Comparison of ENCODE assay signal across 11 cellular contexts in genomic region chr7:143487566-143487965, GRCh38. TPM values are rescaled to one million over a fixed set of nuclear protein-coding genes. Genes with fewer than 3 reads are reported as not detected.
A peak's percentile ranks its signal among the peaks of the same experiment; 100 is the strongest.
DNase-seq lines count a peak whose midpoint lies in the region; ATAC-seq, FAIRE-seq and TF ChIP-seq lines count a peak whose summit lies in the region.
"Had no signal": no experiment of that assay in that cellular context is flagged by ENCODE, and none has a peak within 500 bp of the region (broad histone marks: within the 10 kb centered on the region; RNA-seq: fewer than 3 reads in every experiment).

No MANE protein-coding gene starts in this region.

- no peaks in the 10 kb centered on the region for H3K9me3 Mint-ChIP-seq in naive thymus-derived CD4-positive, alpha-beta T cell

- H3K4me3 ChIP-seq in endothelial cell of umbilical vein (replicated peaks in 1 of 3; ENCODE audit: insufficient read depth in 1 of 3, low read depth in 1 of 3, low read length in 3 of 3) (no peak overlapping the region), neuronal stem cell (ENCODE audit: low read length in 2 of 2) (no peak overlapping the region), BE2C (ENCODE audit: low read depth, low read length) (no peak overlapping the region)
- no peak overlapping the region for H3K4me3 ChIP-seq in naive thymus-derived CD4-positive, alpha-beta T cell (ENCODE audit: low read length)

- H4K91ac ChIP-seq in neuronal stem cell (ENCODE audit: low read depth, low read length, poor library complexity), result no peak overlapping the region

- TF ChIP-seq CTCF in endothelial cell of umbilical vein (IDR thresholded peaks at IDR 0.05; ENCODE audit: extremely low read depth in 1 of 2, insufficient read depth in 1 of 2, low read depth in 1 of 2, low read length in 2 of 2), result no peak
- no peak for TF ChIP-seq CTCF in BE2C (IDR thresholded peaks at IDR 0.05; ENCODE audit: low read depth, low read length)

- H3K36me3 ChIP-seq in endothelial cell of umbilical vein (ENCODE audit: control insufficient read depth in 2 of 2, extremely low read depth in 1 of 2, insufficient read depth in 2 of 2, low read length in 2 of 2) (no peaks in the 10 kb centered on the region), neuronal stem cell (replicated peaks in 1 of 2; ENCODE audit: control insufficient read depth in 2 of 2, insufficient read depth in 2 of 2, low read length in 2 of 2) (no peaks in the 10 kb centered on the region), BE2C (no peaks in the 10 kb centered on the region)
- H3K36me3 ChIP-seq in naive thymus-derived CD4-positive, alpha-beta T cell (ENCODE audit: control insufficient read depth in 2 of 3, insufficient read depth in 3 of 3, low read length in 3 of 3), result peaks cover 0 to 12% (median 0%) of the 10 kb centered on the region in 3 experiments

- intact Hi-C loops in endothelial cell of umbilical vein (cut with micrococcal nuclease), result no loop called here
- intact Hi-C loops in naive thymus-derived CD4-positive, alpha-beta T cell (cut with micrococcal nuclease), result no loop called here

- no peak for ATAC-seq in naive thymus-derived CD4-positive, alpha-beta T cell

- POLR2A ChIA-PET in endothelial cell of umbilical vein (lab: Charles Lee), result no interaction called here
- POLR2A ChIA-PET in naive thymus-derived CD4-positive, alpha-beta T cell (lab: Charles Lee), result no interaction called here

- peaks cover 0 to 61% (median 40%) of the 10 kb centered on the region in 5 donors for H3K36me3 Mint-ChIP-seq in naive thymus-derived CD4-positive, alpha-beta T cell
- H3K36me3 Mint-ChIP-seq: IgD-negative memory B cell had no signal

- H2BK12ac ChIP-seq in neuronal stem cell (ENCODE audit: low read length), result no peak overlapping the region

- CTCF ChIA-PET in endothelial cell of umbilical vein (lab: Charles Lee), result interaction anchor here (1.2 kb wide), 2 partner anchors 13 to 24 kb away, joined by 3 to 4 read pairs; no protein-coding TSS in a partner anchor
- CTCF ChIA-PET in naive thymus-derived CD4-positive, alpha-beta T cell (lab: Charles Lee), result no interaction called here

- no peak overlapping the region for H3K4ac ChIP-seq in neuronal stem cell (ENCODE audit: low read length)

- no peak overlapping the region for H3K27ac Mint-ChIP-seq in naive thymus-derived CD4-positive, alpha-beta T cell

- no peaks in the 10 kb centered on the region for H3K79me2 ChIP-seq in endothelial cell of umbilical vein (ENCODE audit: control insufficient read depth, insufficient read depth, low read length)

- H3K4me2 ChIP-seq in endothelial cell of umbilical vein (ENCODE audit: insufficient read depth, low read length) (no peak overlapping the region), neuronal stem cell (ENCODE audit: insufficient read depth, low read length, poor library complexity, severe bottlenecking) (no peak overlapping the region)

- H2AFZ ChIP-seq in endothelial cell of umbilical vein (ENCODE audit: low read depth, low read length) (peak overlapping the region; percentile 70), neuronal stem cell (ENCODE audit: low read length) (no peak overlapping the region)

- H3K4me1 Mint-ChIP-seq in naive thymus-derived CD4-positive, alpha-beta T cell, result peaks cover 6 to 25% (median 16%) of the 10 kb centered on the region in 7 donors
- H3K4me1 Mint-ChIP-seq: IgD-negative memory B cell had no signal

- FAIRE-seq in endothelial cell of umbilical vein (lab: Jason Lieb, UNC) (no peak), GM12892 (lab: Jason Lieb, UNC) (no peak)
- FAIRE-seq: D721Med had no signal

- no peak overlapping the region for H3K4me3 Mint-ChIP-seq in naive thymus-derived CD4-positive, alpha-beta T cell
- H3K4me3 Mint-ChIP-seq: IgD-negative memory B cell had no signal

- whole genome bisulfite sequencing in neuronal stem cell (ENCODE audit: extremely low coverage in 2 of 2, insufficient read length in 2 of 2, insufficient replicate concordance in 1 of 2), 2 donors, result no CpG with 5 or more reads among the region's 5 CpGs

- H3K79me1 ChIP-seq in neuronal stem cell (ENCODE audit: low read depth, low read length), result no peaks in the 10 kb centered on the region

- peaks cover 0 to 2% (median 0%) of the 10 kb centered on the region in 5 donors for H3K27me3 Mint-ChIP-seq in naive thymus-derived CD4-positive, alpha-beta T cell

- H3K27me3 ChIP-seq in endothelial cell of umbilical vein (ENCODE audit: control insufficient read depth in 2 of 2, insufficient read depth in 2 of 2, low read length in 2 of 2), result no peaks in the 10 kb centered on the region
- no peaks in the 10 kb centered on the region for H3K27me3 ChIP-seq in neuronal stem cell (ENCODE audit: control insufficient read depth in 3 of 3, insufficient read depth in 3 of 3, low read depth in 1 of 3, low read length in 3 of 3)
- H3K27me3 ChIP-seq in naive thymus-derived CD4-positive, alpha-beta T cell (ENCODE audit: control insufficient read depth in 2 of 2, insufficient read depth in 2 of 2, low read length in 2 of 2), result no peaks in the 10 kb centered on the region
- H3K27me3 ChIP-seq in BE2C, result no peaks in the 10 kb centered on the region; the same call in none of the 2 replicates

- no peak overlapping the region for H4K8ac ChIP-seq in neuronal stem cell (ENCODE audit: low read depth, low read length)

- peak; percentile 56 for DNase-seq in DMS79 treated with DMSO at 0.1 percent for 48 hours (lab: John Stamatoyannopoulos, UW)
- DNase-seq in LoVo (ENCODE audit: low spot score), result peak; percentile 73
- peak; percentile 33 for DNase-seq in endothelial cell of umbilical vein (ENCODE audit: low read depth, low spot score)
- DNase-seq in neuronal stem cell (ENCODE audit: low spot score), result no peak
- DNase-seq in naive thymus-derived CD4-positive, alpha-beta T cell, result no peak
- DNase-seq in BE2C, result no peak
- no peak for DNase-seq in GM12892 (ENCODE audit: insufficient read length)
- no peak for DNase-seq in activated gamma-delta T cell (lab: John Stamatoyannopoulos, UW)

- no peak overlapping the region for H2AK5ac ChIP-seq in neuronal stem cell (ENCODE audit: low read depth, low read length)

- H3K4me1 ChIP-seq in endothelial cell of umbilical vein (ENCODE audit: control insufficient read depth, extremely low read depth, insufficient read depth, low read length) (peaks cover 24% of the 10 kb centered on the region), neuronal stem cell (ENCODE audit: control insufficient read depth in 2 of 2, insufficient read depth in 1 of 2, low read depth in 1 of 2, low read length in 2 of 2) (no peaks in the 10 kb centered on the region), BE2C (peaks cover 18% of the 10 kb centered on the region)
- no peaks in the 10 kb centered on the region for H3K4me1 ChIP-seq in naive thymus-derived CD4-positive, alpha-beta T cell (ENCODE audit: control insufficient read depth in 2 of 2, insufficient read depth in 2 of 2, low read length in 2 of 2)

- no peak overlapping the region for H3K9ac ChIP-seq in endothelial cell of umbilical vein (replicated peaks; ENCODE audit: extremely low read depth, insufficient read depth, low read length)
- no peak overlapping the region for H3K9ac ChIP-seq in neuronal stem cell (ENCODE audit: low read depth, low read length, poor library complexity)

- H3K14ac ChIP-seq in neuronal stem cell (ENCODE audit: low read length), result no peak overlapping the region

- H4K20me1 ChIP-seq in endothelial cell of umbilical vein (replicated peaks; ENCODE audit: control insufficient read depth, extremely low read depth, insufficient read depth, low read length), result no peaks in the 10 kb centered on the region

- H3K18ac ChIP-seq in neuronal stem cell (ENCODE audit: low read length), result peak overlapping the region; percentile 61

- dilution Hi-C loops in endothelial cell of umbilical vein (cut with MboI; ENCODE audit: extremely low pct_ligation_motif_present, low sequenced_read_pairs), result no loop called here

- no peak overlapping the region for H2BK15ac ChIP-seq in neuronal stem cell (ENCODE audit: low read length)

- peak overlapping the region; percentile 48 for H3K23ac ChIP-seq in neuronal stem cell (ENCODE audit: low read depth, low read length, poor library complexity)

- TF ChIP-seq POLR2A in endothelial cell of umbilical vein (IDR thresholded peaks at IDR 0.05; ENCODE audit: low read depth, low read length), result no peak
- TF ChIP-seq POLR2A in GM12892 (IDR thresholded peaks at IDR 0.05; ENCODE audit: low read depth, low read length), result no peak

- no peaks in the 10 kb centered on the region for H3K9me1 ChIP-seq in endothelial cell of umbilical vein (replicated peaks; ENCODE audit: control insufficient read depth, extremely low read depth, insufficient read depth, low read length)

- no TSS peak for BruUV-seq in endothelial cell of umbilical vein (replicated peaks; lab: Mats Ljungman, UMichigan)

- H3K9me3 ChIP-seq in endothelial cell of umbilical vein (replicated peaks; ENCODE audit: control insufficient read depth, insufficient read depth, low read length), result no peaks in the 10 kb centered on the region
- no peaks in the 10 kb centered on the region for H3K9me3 ChIP-seq in neuronal stem cell (replicated peaks in 1 of 2; ENCODE audit: control insufficient read depth in 2 of 2, insufficient read depth in 1 of 2, low read depth in 1 of 2, low read length in 2 of 2)
- no peaks in the 10 kb centered on the region for H3K9me3 ChIP-seq in naive thymus-derived CD4-positive, alpha-beta T cell (ENCODE audit: control insufficient read depth in 2 of 3, low read length in 3 of 3)
- H3K9me3 ChIP-seq in BE2C, result no peaks in the 10 kb centered on the region

- no peak overlapping the region for H2BK120ac ChIP-seq in neuronal stem cell (ENCODE audit: low read depth, low read length)

- H3K27ac ChIP-seq in endothelial cell of umbilical vein (ENCODE audit: insufficient read depth, low read depth, low read length) (no peak overlapping the region), neuronal stem cell (replicated peaks; ENCODE audit: low read length) (no peak overlapping the region)
- no peak overlapping the region for H3K27ac ChIP-seq in naive thymus-derived CD4-positive, alpha-beta T cell (ENCODE audit: low read depth, low read length)

- no peak overlapping the region for H2BK5ac ChIP-seq in neuronal stem cell (ENCODE audit: low read length)

RNA-seq across cellular contexts. Expression of gene TAS2R41, which starts 9.9 kb away (rescaled TPM):
- not detected in 2 replicates for total RNA-seq in endothelial cell of umbilical vein
- not detected in 2 replicates for polyA plus RNA-seq in endothelial cell of umbilical vein
- not detected in 2 replicates for polyA plus RNA-seq in endothelial cell of umbilical vein (2011; cell fraction: cytosol; rRNA removed)
- not detected in 2 replicates for polyA plus RNA-seq in endothelial cell of umbilical vein (2011; cell fraction: nucleus; rRNA removed)
- not detected in 2 replicates for polyA plus RNA-seq in endothelial cell of umbilical vein (2012)
- polyA minus RNA-seq in endothelial cell of umbilical vein, result 1.1 TPM in 1 of 2 replicates, not detected in the other
- polyA minus RNA-seq in endothelial cell of umbilical vein (2011; cell fraction: cytosol; rRNA and poly(A)+ RNA removed), result not detected
- not detected in 2 replicates for polyA minus RNA-seq in endothelial cell of umbilical vein (2011; cell fraction: nucleus; rRNA and poly(A)+ RNA removed)
- polyA plus RNA-seq in neuronal stem cell (2013, experiment 1 of 2), result not detected
- not detected for polyA plus RNA-seq in neuronal stem cell (2013, experiment 2 of 2)
- 1 to 10 TPM in 4 of 5 experiments, not detected in 1; 1.7 to 3.4 (median 2.0) TPM for total RNA-seq in naive thymus-derived CD4-positive, alpha-beta T cell
- not detected for polyA plus RNA-seq in naive thymus-derived CD4-positive, alpha-beta T cell
- not detected for polyA plus RNA-seq in BE2C (2012; ENCODE audit: insufficient read depth, insufficient read length, low read depth)
- not detected for polyA plus RNA-seq in GM12892 (2012; ENCODE audit: missing spikeins)
- total RNA-seq: mesenteric fat pad had no signal
- polyA plus RNA-seq: IgD-negative memory B cell had no signal

RNA-seq across cellular contexts. Expression of gene TAS2R60, which starts 44.3 kb away (rescaled TPM):
- not detected in 2 replicates for total RNA-seq in endothelial cell of umbilical vein
- not detected in 2 replicates for polyA plus RNA-seq in endothelial cell of umbilical vein
- polyA plus RNA-seq in endothelial cell of umbilical vein (2011; cell fraction: cytosol; rRNA removed), result not detected in 2 replicates
- polyA plus RNA-seq in endothelial cell of umbilical vein (2011; cell fraction: nucleus; rRNA removed), result not detected in 2 replicates
- not detected in 2 replicates for polyA plus RNA-seq in endothelial cell of umbilical vein (2012)
- polyA minus RNA-seq in endothelial cell of umbilical vein, result not detected in 2 replicates
- polyA minus RNA-seq in endothelial cell of umbilical vein (2011; cell fraction: cytosol; rRNA and poly(A)+ RNA removed), result not detected
- polyA minus RNA-seq in endothelial cell of umbilical vein (2011; cell fraction: nucleus; rRNA and poly(A)+ RNA removed), result 0.48 TPM in 1 of 2 replicates, not detected in the other
- polyA plus RNA-seq in neuronal stem cell (2013, experiment 1 of 2), result not detected
- not detected for polyA plus RNA-seq in neuronal stem cell (2013, experiment 2 of 2)
- 1 to 10 TPM in 4 of 5 experiments, not detected in 1; 1.4 to 2.5 (median 1.8) TPM for total RNA-seq in naive thymus-derived CD4-positive, alpha-beta T cell
- polyA plus RNA-seq in naive thymus-derived CD4-positive, alpha-beta T cell, result under 1 TPM in 1 of 2 donors, not detected in 1; 0.33 TPM
- not detected for polyA plus RNA-seq in BE2C (2012; ENCODE audit: insufficient read depth, insufficient read length, low read depth)
- not detected for polyA plus RNA-seq in GM12892 (2012; ENCODE audit: missing spikeins)
- polyA plus RNA-seq: IgD-negative memory B cell had no signal

Comparison
In these comparisons a context has a peak if more than half of its experiments do, and no peak if none do; other contexts are left out.
1. DNase-seq: peak in DMS79 treated with DMSO at 0.1 percent for 48 hours (single experiment), LoVo (single experiment) and endothelial cell of umbilical vein (single experiment); none in neuronal stem cell (single experiment), naive thymus-derived CD4-positive, alpha-beta T cell (0 of 9), BE2C (single experiment), GM12892 (single experiment) and activated gamma-delta T cell (single experiment).